ENCODE assay signal across 11 cellular contexts in genomic region chr13:95704510-95704909, GRCh38. TPM values are rescaled to one million over a fixed set of nuclear protein-coding genes. Genes with fewer than 3 reads are reported as not detected.
DNase-seq lines count a peak whose midpoint lies in the region; ATAC-seq and TF ChIP-seq lines count a peak whose summit lies in the region.
"Had no signal": no experiment of that assay in that cellular context is flagged by ENCODE, and none has a peak within 500 bp of the region (broad histone marks: within the 10 kb centered on the region; RNA-seq: fewer than 3 reads in every experiment).

No MANE protein-coding gene starts in this region.

- peaks cover 5% of the 10 kb centered on the region; the same call in 1 of the 3 replicates for H3K4me1 Mint-ChIP-seq in GM23338

- no peaks in the 10 kb centered on the region for H3K27me3 Mint-ChIP-seq in GM23338 (ENCODE audit: insufficient read depth, low read depth, poor library complexity)

- H3K27me3 ChIP-seq in GM23338 (ENCODE audit: insufficient read depth): no peaks in the 10 kb centered on the region
- no peaks in the 10 kb centered on the region for H3K27me3 ChIP-seq in RWPE2 (ENCODE audit: insufficient read depth, poor library complexity, severe bottlenecking)
- H3K27me3 ChIP-seq in dorsolateral prefrontal cortex: no peaks in the 10 kb centered on the region
- H3K27me3 ChIP-seq: esophagus squamous epithelium had no signal

- H2AFZ ChIP-seq in GM23338: no peak overlapping the region

- no peak overlapping the region for H3K4me3 ChIP-seq in GM23338
- no peak overlapping the region for H3K4me3 ChIP-seq in RWPE2 (ENCODE audit: severe bottlenecking)
- H3K4me3 ChIP-seq in dorsolateral prefrontal cortex: no peak overlapping the region
- H3K4me3 ChIP-seq: esophagus squamous epithelium had no signal

- H3K36me3 ChIP-seq in GM23338 (ENCODE audit: insufficient read depth): no peaks in the 10 kb centered on the region; the same call in 1 of the 2 replicates
- peaks cover 18% of the 10 kb centered on the region for H3K36me3 ChIP-seq in RWPE2 (ENCODE audit: low read depth)

- H3F3A ChIP-seq in GM23338 (replicated peaks; ENCODE audit: low read depth): no peaks in the 10 kb centered on the region

- no peak overlapping the region for H3K27ac Mint-ChIP-seq in GM23338

- no peak overlapping the region for H3K4me2 ChIP-seq in GM23338

- peak; percentile 48; the same call in 2 of the 3 replicates for ATAC-seq in GM23338
- no peak for ATAC-seq in RWPE2 (ENCODE audit: low read depth)

- intact Hi-C loops in dorsolateral prefrontal cortex (cut with DNase I): no loop called here

- H3K4me3 Mint-ChIP-seq in GM23338: no peak overlapping the region

- H3K4me1 ChIP-seq in GM23338 (ENCODE audit: insufficient read depth) (peaks cover 6% of the 10 kb centered on the region; the same call in 1 of the 2 replicates), RWPE2 (ENCODE audit: insufficient read depth, poor library complexity, severe bottlenecking) (no peaks in the 10 kb centered on the region)

- H3K9me3 Mint-ChIP-seq in GM23338: no peaks in the 10 kb centered on the region

- TF ChIP-seq CTCF in GM23338 (conservative IDR thresholded peaks at IDR 0.05; ENCODE audit: low read depth in 2 of 2): peak; percentile 62 to 69
- peak; percentile 22 for TF ChIP-seq CTCF in RWPE2 (IDR thresholded peaks at IDR 0.05; ENCODE audit: poor library complexity, severe bottlenecking)
- TF ChIP-seq CTCF in dorsolateral prefrontal cortex (IDR thresholded peaks at IDR 0.05 in 54 of 56, conservative IDR thresholded peaks at IDR 0.05 in 2 of 56; ENCODE audit: low read depth in 1 of 56, partially characterized antibody in 56 of 56): peak in 17 of 56 donors; percentile 6 to 37 (median 18)

- peaks cover 4% of the 10 kb centered on the region; the same call in 1 of the 2 replicates for H3K9me2 ChIP-seq in GM23338 (ENCODE audit: insufficient read depth)

- H3K9me3 ChIP-seq in RWPE2 (ENCODE audit: severe bottlenecking): no peaks in the 10 kb centered on the region
- H3K9me3 ChIP-seq: esophagus squamous epithelium had no signal

- peak; percentile 18 for DNase-seq in AG20443 (ENCODE audit: low spot score)
- DNase-seq in GM23338 (ENCODE audit: low spot score): peak; percentile 57
- DNase-seq in RWPE2 (ENCODE audit: low spot score): no peak
- DNase-seq in foreskin melanocyte: peak; percentile 7
- DNase-seq in MV-4-11 (lab: John Stamatoyannopoulos, UW): no peak
- no peak for DNase-seq in dorsolateral prefrontal cortex
- DNase-seq in NCI-H1092 (lab: John Stamatoyannopoulos, UW): no peak
- DNase-seq in NCI-H2196 treated with DMSO at 0.1 percent for 48 hours (lab: John Stamatoyannopoulos, UW; ENCODE audit: unreplicated experiment): no peak
- DNase-seq: esophagus squamous epithelium, NCI-H2081 treated with DMSO at 0.1 percent for 48 hours had no signal

- peaks cover 51% of the 10 kb centered on the region for H3K79me2 ChIP-seq in GM23338 (replicated peaks; ENCODE audit: insufficient read depth)

- no peak overlapping the region for H3K27ac ChIP-seq in GM23338 (ENCODE audit: low read depth)
- H3K27ac ChIP-seq in RWPE2 (ENCODE audit: poor library complexity, severe bottlenecking): no peak overlapping the region
- no peak overlapping the region for H3K27ac ChIP-seq in dorsolateral prefrontal cortex
- H3K27ac ChIP-seq: esophagus squamous epithelium, VCaP had no signal

- H4K20me1 ChIP-seq in GM23338 (replicated peaks; ENCODE audit: insufficient read depth): peaks cover 8% of the 10 kb centered on the region

- H3K36me3 Mint-ChIP-seq in GM23338 (ENCODE audit: low read depth): no peaks in the 10 kb centered on the region

TF ChIP-seq in GM23338, 12 proteins besides CTCF, POLR2A, EP300 and RAD21 (continues in another document):
- TF ChIP-seq EZH2 (IDR thresholded peaks at IDR 0.05; ENCODE audit: low read depth, unreplicated experiment) (no peak), ZNF462 (CRISPR knock-in tag; IDR thresholded peaks at IDR 0.05) (no peak), EZH2phosphoT487 (IDR thresholded peaks at IDR 0.05; ENCODE audit: unreplicated experiment) (no peak), JUNB (IDR thresholded peaks at IDR 0.05; ENCODE audit: unreplicated experiment) (no peak), POLR2AphosphoS5 (IDR thresholded peaks at IDR 0.05; ENCODE audit: low read depth) (no peak), STAT1 (IDR thresholded peaks at IDR 0.05; ENCODE audit: unreplicated experiment) (no peak), ZNF114 (CRISPR knock-in tag; IDR thresholded peaks at IDR 0.05) (no peak), CREB1 (CRISPR knock-in tag; IDR thresholded peaks at IDR 0.05; ENCODE audit: low read depth) (no peak), ETS1 (IDR thresholded peaks at IDR 0.05) (no peak), ZNF331 (CRISPR knock-in tag; IDR thresholded peaks at IDR 0.05; ENCODE audit: low read depth) (no peak), NANOG (IDR thresholded peaks at IDR 0.05; ENCODE audit: borderline replicate concordance) (no peak)

RNA-seq across cellular contexts. Expression of gene DNAJC3, which starts 27.6 kb away (rescaled TPM):
- 27.5 and 28.9 TPM in 2 replicates for total RNA-seq in GM23338 (2014; rRNA removed; shearing (Covaris generic))
- polyA plus RNA-seq in GM23338 (2016; fragmentation: Nextera tagmentation; extraction: Ambion mirVana): 14.5 and 19.5 TPM in 2 replicates
- 10 to 100 TPM; 15.8 to 41.6 (median 22.6) TPM for total RNA-seq in dorsolateral prefrontal cortex

Comparison
In these comparisons a context has a peak if more than half of its experiments do, and no peak if none do; other contexts are left out.
1. DNase-seq: peak in AG20443 (single experiment), GM23338 (single experiment) and foreskin melanocyte (single experiment); none in RWPE2 (single experiment), MV-4-11 (single experiment), dorsolateral prefrontal cortex (0 of 10), NCI-H1092 (single experiment) and NCI-H2196 treated with DMSO at 0.1 percent for 48 hours (single experiment).